Comparison of ENCODE assay signal across 8 cellular contexts in the genomic region with DNA sequence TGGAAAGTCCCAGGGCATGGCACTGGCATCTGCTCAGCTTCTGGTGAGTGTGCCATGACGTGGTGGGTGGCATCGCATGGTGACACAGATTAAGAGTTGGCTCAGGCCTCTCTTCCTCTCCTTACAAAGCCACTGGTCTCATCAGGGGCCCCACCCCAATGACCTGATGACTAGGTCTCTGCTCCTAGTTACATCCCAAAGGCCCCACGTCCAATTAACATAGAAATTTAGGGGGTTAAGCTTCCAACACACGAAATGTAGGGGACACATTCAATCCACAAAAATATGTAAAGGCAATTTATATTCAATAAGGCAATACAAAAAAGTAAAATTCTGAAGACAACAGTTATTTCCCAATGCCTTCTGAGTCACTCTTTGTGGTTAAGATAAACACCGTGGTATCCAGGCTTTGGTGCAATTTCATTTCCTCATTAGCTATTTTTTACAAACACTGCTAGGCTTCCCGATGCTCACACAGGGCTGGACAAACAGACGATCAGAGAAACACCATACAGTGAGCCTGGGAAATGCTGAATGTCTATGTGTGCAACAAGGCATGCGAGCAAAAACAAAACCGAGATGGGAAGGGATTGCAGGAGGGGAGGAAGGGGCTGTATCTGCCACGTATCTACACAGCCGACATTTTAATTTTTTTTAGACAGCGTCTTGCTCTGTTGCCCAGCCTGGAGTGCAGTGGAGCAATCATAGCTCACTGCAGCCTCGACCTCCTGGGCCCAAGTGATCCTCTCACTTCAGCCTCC.
DNase-seq lines count a peak whose midpoint lies in the region; ATAC-seq and TF ChIP-seq lines count a peak whose summit lies in the region.

No MANE protein-coding gene starts in this region.

- no peak overlapping the region for H3K4me3 ChIP-seq in PC-3 (ENCODE audit: low read length)
- no peak overlapping the region for H3K4me3 ChIP-seq in thoracic aorta
- no peak overlapping the region for H3K4me3 ChIP-seq in SJCRH30

- peak overlapping the region; percentile 18 for H3K4me2 ChIP-seq in PC-3 (ENCODE audit: low read length)

- H3K27me3 ChIP-seq in PC-3 (ENCODE audit: low read length) (no peaks in the 10 kb centered on the region), thoracic aorta (replicated peaks; ENCODE audit: insufficient read depth) (no peaks in the 10 kb centered on the region), SJCRH30 (no peaks in the 10 kb centered on the region)

- H3K9me3 ChIP-seq in PC-3 (ENCODE audit: low read length) = peaks cover 11% of the 10 kb centered on the region
- no peaks in the 10 kb centered on the region for H3K9me3 ChIP-seq in thoracic aorta
- H3K9me3 ChIP-seq in SJCRH30 (replicated peaks) = no peaks in the 10 kb centered on the region

- peaks cover 28% of the 10 kb centered on the region for H3K79me2 ChIP-seq in PC-3 (ENCODE audit: low read length)

- peak; percentile 32 for ATAC-seq in HG02759 (IDR thresholded peaks at IDR 0.05; ENCODE audit: unreplicated experiment)
- peak; percentile 48 for ATAC-seq in PC-3
- no peak for ATAC-seq in thoracic aorta (ENCODE audit: insufficient number of reproducible peaks, low FRiP score, low read depth)

- 37 to 77% (median 49%) methylated on average over 13 of the region's 13 CpGs for WGBS in adipose tissue, 3 donors

- no peaks in the 10 kb centered on the region for H4K20me1 ChIP-seq in PC-3 (ENCODE audit: low read length)

- peaks cover 10% of the 10 kb centered on the region for H3F3A ChIP-seq in PC-3 (ENCODE audit: low read length, unreplicated experiment)

- no TSS peak for BruUV-seq in PC-3 (replicated peaks; lab: Mats Ljungman, UMichigan)

- H3K4me1 ChIP-seq in PC-3 (ENCODE audit: insufficient read depth, low read length) (peaks cover 77% of the 10 kb centered on the region), thoracic aorta (ENCODE audit: control insufficient read depth in 1 of 2, low read depth in 2 of 2) (peaks cover 30 to 53% of the 10 kb centered on the region in 2 donors), SJCRH30 (no peaks in the 10 kb centered on the region)

- POLR2A ChIA-PET in PC-3 (lab: Charles Lee; ENCODE audit: unreplicated experiment) = interaction anchor here (0.5 kb wide), 1 partner anchor 62 kb away, joined by 3 read pairs; no protein-coding TSS in a partner anchor

- no peak overlapping the region for H2AFZ ChIP-seq in PC-3 (ENCODE audit: low read length)

- peak overlapping the region; percentile 92 for H3K9ac ChIP-seq in PC-3 (ENCODE audit: low read length)

- CTCF ChIA-PET in PC-3 (lab: Charles Lee) = interaction anchor here (0.7 to 1.3 kb wide), 2 partner anchors 10 to 37 kb away, joined by 3 read pairs; no protein-coding TSS in a partner anchor

- TF ChIP-seq CTCF in PC-3 (conservative IDR thresholded peaks at IDR 0.05; ENCODE audit: low read depth, low read length) = no peak
- TF ChIP-seq CTCF in thoracic aorta (IDR thresholded peaks at IDR 0.05) = no peak

- H3K36me3 ChIP-seq in PC-3 (ENCODE audit: low read depth, low read length) (peaks cover 36% of the 10 kb centered on the region), thoracic aorta (no peaks in the 10 kb centered on the region), SJCRH30 (no peaks in the 10 kb centered on the region)

- peak; percentile 83 for DNase-seq in GM04504 (ENCODE audit: low read depth)
- DNase-seq in PC-3 = peak; percentile 87
- DNase-seq in kidney glomerular epithelial cell (lab: John Stamatoyannopoulos, UW) = peak; percentile 83
- no peak for DNase-seq in thoracic aorta (ENCODE audit: low spot score)
- no peak for DNase-seq in NCI-H146 (lab: John Stamatoyannopoulos, UW)
- no peak for DNase-seq in SJCRH30

- H3K9me2 ChIP-seq in PC-3 (replicated peaks; ENCODE audit: low read length) = no peaks in the 10 kb centered on the region

- intact Hi-C loops in PC-3 (cut with micrococcal nuclease) = loop anchor here (5.0 kb wide), 1 partner anchor 147 kb away; no protein-coding TSS in a partner anchor

- peak overlapping the region; percentile 99 for H3K27ac ChIP-seq in PC-3 (ENCODE audit: low read length)
- peak overlapping the region; percentile 67 for H3K27ac ChIP-seq in adipose tissue (ENCODE audit: low read depth, low read length)
- peak overlapping the region; percentile 5 to 82 for H3K27ac ChIP-seq in thoracic aorta
- no peak overlapping the region for H3K27ac ChIP-seq in SJCRH30

Comparison
In these comparisons a context has a peak if more than half of its experiments do, and no peak if none do; other contexts are left out.
1. DNase-seq: peak in GM04504 (single experiment), PC-3 (single experiment) and kidney glomerular epithelial cell (single experiment); none in thoracic aorta (single experiment), NCI-H146 (single experiment) and SJCRH30 (0 of 2).